ENCODE assay signal across 8 cellular contexts in genomic region chr6:53064726-53065265, GRCh38. TPM values are rescaled to one million over a fixed set of nuclear protein-coding genes. Genes with fewer than 3 reads are reported as not detected.
DNase-seq lines count a peak whose midpoint lies in the region; ATAC-seq, FAIRE-seq and TF ChIP-seq lines count a peak whose summit lies in the region.

No MANE protein-coding gene starts in this region.

- DNase-seq in NCI-H2029 treated with DMSO at 0.1 percent for 48 hours (lab: John Stamatoyannopoulos, UW) (peak; percentile 94), T-helper 9 cell (peak; percentile 93), astrocyte of the cerebellum (ENCODE audit: low read depth) (peak; percentile 96), hepatic stellate cell (ENCODE audit: low spot score) (peak; percentile 91), pulmonary artery endothelial cell (ENCODE audit: low read depth, low spot score) (peak; percentile 93), urothelium cell line (ENCODE audit: low spot score) (peak; percentile 97)

- ATAC-seq in GM18505 (IDR thresholded peaks at IDR 0.05; ENCODE audit: unreplicated experiment) (peak; percentile 69), HG03025 (IDR thresholded peaks at IDR 0.05; ENCODE audit: low FRiP score, unreplicated experiment) (peak; percentile 76)

- peak overlapping the region; percentile 83 for H3K4me3 ChIP-seq in astrocyte of the cerebellum (ENCODE audit: low read depth, low read length)

- in situ Hi-C loops in astrocyte of the cerebellum (cut with HindIII; ENCODE audit: low sequenced_read_pairs), result no loop called here

- no peak for TF ChIP-seq POLR2A in GM18505 (IDR thresholded peaks at IDR 0.05; ENCODE audit: borderline replicate concordance, extremely low read depth, insufficient read depth, insufficient read length)

- TF ChIP-seq CTCF in astrocyte of the cerebellum (IDR thresholded peaks at IDR 0.05; ENCODE audit: low read depth, low read length, missing control alignments), result no peak

- peak; percentile 91 for FAIRE-seq in urothelium cell line (lab: Jason Lieb, UNC)

RNA-seq across cellular contexts. Expression of gene FBXO9, which starts 0.4 kb away (rescaled TPM):
- total RNA-seq in pulmonary artery endothelial cell, result 17.7 and 26.3 TPM in 2 replicates

RNA-seq across cellular contexts. Expression of gene CILK1, which starts 3.2 kb away (rescaled TPM):
- 4.2 and 9.0 TPM in 2 replicates for total RNA-seq in pulmonary artery endothelial cell

Comparison
In these comparisons a context has a peak if more than half of its experiments do, and no peak if none do; other contexts are left out.
1. Peak in every context shown above with its lines: DNase-seq, ATAC-seq and H3K4me3 ChIP-seq.